In genomic region chr9:133676450-133676849, GRCh38 we compare ENCODE assay signal across 16 cellular contexts. TPM values are rescaled to one million over a fixed set of nuclear protein-coding genes. Genes with fewer than 3 reads are reported as not detected.
DNase-seq lines count a peak whose midpoint lies in the region; ATAC-seq, FAIRE-seq and TF ChIP-seq lines count a peak whose summit lies in the region.
"Had no signal": no experiment of that assay in that cellular context is flagged by ENCODE, and none has a peak within 500 bp of the region (broad histone marks: within the 10 kb centered on the region; RNA-seq: fewer than 3 reads in every experiment).

No MANE protein-coding gene starts in this region.

- no peak overlapping the region for H3K18ac ChIP-seq in IMR-90 (ENCODE audit: low read depth, low read length)

- no peak overlapping the region for H4K91ac ChIP-seq in IMR-90 (ENCODE audit: insufficient read depth, low read depth, low read length)

- no peak for DNase-seq in activated naive CD4-positive, alpha-beta T cell (lab: John Stamatoyannopoulos, UW)
- DNase-seq in IMR-90 (no peak), K562 (ENCODE audit: extremely low read depth in 1 of 4, low spot score in 3 of 4) (no peak), ureter (ENCODE audit: low spot score) (no peak)
- no peak for DNase-seq in naive thymus-derived CD4-positive, alpha-beta T cell
- DNase-seq: activated B cell treated with CpG ODN at 0.5 μM for 24 hours, left colon, NCI-H1417 treated with DMSO at 0.1 percent for 48 hours, NCI-H2171, NCI-H748 treated with DMSO at 0.1 percent for 48 hours, occipital lobe, sigmoid colon had no signal

- H3K4me3 Mint-ChIP-seq in activated naive CD4-positive, alpha-beta T cell treated with anti-CD3 and anti-CD28 coated beads, Interleukin-2, amount 50 U/mL, for 24 hours, result peak overlapping the region; percentile 44
- peak overlapping the region in 8 of 10 donors; percentile 26 to 76 (median 57) for H3K4me3 Mint-ChIP-seq in naive thymus-derived CD4-positive, alpha-beta T cell
- H3K4me3 Mint-ChIP-seq: activated B cell treated with CpG ODN at 0.5 μM for 24 hours had no signal

- TF ChIP-seq CTCF in IMR-90 (conservative IDR thresholded peaks at IDR 0.05; ENCODE audit: low read depth, low read length), result no peak
- no peak for TF ChIP-seq CTCF in K562 (IDR thresholded peaks at IDR 0.05 in 2 of 3, conservative IDR thresholded peaks at IDR 0.05 in 1 of 3; ENCODE audit: insufficient read depth in 2 of 3, low read depth in 1 of 3, low read length in 3 of 3)

- H2AK9ac ChIP-seq in IMR-90 (replicated peaks; ENCODE audit: low read depth, low read length, poor library complexity), result peak overlapping the region; percentile 70

- H3K4me3 ChIP-seq in IMR-90 (ENCODE audit: insufficient read depth, low read depth, low read length), result no peak overlapping the region
- no peak overlapping the region for H3K4me3 ChIP-seq in K562
- H3K4me3 ChIP-seq in naive thymus-derived CD4-positive, alpha-beta T cell (ENCODE audit: low read length), result no peak overlapping the region
- H3K4me3 ChIP-seq: sigmoid colon had no signal

- H3K23ac ChIP-seq in IMR-90 (ENCODE audit: low read depth, low read length), result no peak overlapping the region

- H4K5ac ChIP-seq in IMR-90 (ENCODE audit: low read depth, low read length), result no peak overlapping the region

- ATAC-seq in IMR-90 (ENCODE audit: low read depth), result no peak; the same call in 1 of the 2 replicates
- ATAC-seq in K562, result no peak
- ATAC-seq in naive thymus-derived CD4-positive, alpha-beta T cell, result no peak
- ATAC-seq in HG03139 (IDR thresholded peaks at IDR 0.05; ENCODE audit: unreplicated experiment), result no peak
- no peak for ATAC-seq in HG02840 (IDR thresholded peaks at IDR 0.05; ENCODE audit: low FRiP score, unreplicated experiment)
- ATAC-seq: left colon had no signal

- POLR2A ChIA-PET in IMR-90 (lab: Charles Lee; ENCODE audit: unreplicated experiment), result interaction anchor here (0.6 kb wide), 1 partner anchor 977 kb away, joined by 4 read pairs; no protein-coding TSS in a partner anchor
- POLR2A ChIA-PET in K562 (lab: Yijun Ruan, JAX), result interaction anchor here (1.1 kb wide), 1 partner anchor 12 kb away, joined by 4 read pairs; no protein-coding TSS in a partner anchor
- POLR2A ChIA-PET in naive thymus-derived CD4-positive, alpha-beta T cell (lab: Charles Lee), result interaction anchor here (1.2 to 18.3 kb wide), 7 partner anchors 10 to 39 kb away, joined by 4 to 448 read pairs (median 8); no protein-coding TSS in a partner anchor

- H3K4me1 ChIP-seq in IMR-90 (ENCODE audit: control insufficient read depth, insufficient read depth, low read length), result no peaks in the 10 kb centered on the region
- H3K4me1 ChIP-seq in K562 (replicated peaks in 1 of 2; ENCODE audit: control insufficient read depth in 2 of 2, insufficient read depth in 2 of 2, low read length in 2 of 2), result peaks cover 0 to 5% of the 10 kb centered on the region in 2 experiments; a peak in 2 of 5 replicates
- peaks cover 24 to 36% of the 10 kb centered on the region in 2 donors for H3K4me1 ChIP-seq in naive thymus-derived CD4-positive, alpha-beta T cell (ENCODE audit: control insufficient read depth in 2 of 2, insufficient read depth in 2 of 2, low read length in 2 of 2)

- H3K9me1 ChIP-seq in IMR-90 (ENCODE audit: insufficient read depth, low read length) (no peaks in the 10 kb centered on the region), K562 (ENCODE audit: control insufficient read depth, insufficient read depth, low read length) (no peaks in the 10 kb centered on the region)

- H3K9ac ChIP-seq in IMR-90 (ENCODE audit: low read depth, low read length) (no peak overlapping the region), K562 (ENCODE audit: insufficient read depth in 1 of 2, low read depth in 2 of 2, low read length in 2 of 2) (no peak overlapping the region)

- no peak overlapping the region for H2BK5ac ChIP-seq in IMR-90 (ENCODE audit: low read depth, low read length, poor library complexity, severe bottlenecking)

- H3K27me3 ChIP-seq in IMR-90 (ENCODE audit: control insufficient read depth, insufficient read depth, low read length) (no peaks in the 10 kb centered on the region; the same call in 1 of the 2 replicates), K562 (ENCODE audit: control insufficient read depth in 2 of 2, insufficient read depth in 2 of 2, low read length in 2 of 2) (peaks cover 39 to 82% of the 10 kb centered on the region in 2 experiments)
- H3K27me3 ChIP-seq in naive thymus-derived CD4-positive, alpha-beta T cell (ENCODE audit: control insufficient read depth in 2 of 2, insufficient read depth in 2 of 2, low read length in 2 of 2), result no peaks in the 10 kb centered on the region
- H3K27me3 ChIP-seq: sigmoid colon had no signal

- H3K4me2 ChIP-seq in IMR-90 (ENCODE audit: low read depth, low read length), result no peak overlapping the region
- no peak overlapping the region for H3K4me2 ChIP-seq in K562 (ENCODE audit: insufficient read depth, low read length)

- CTCF ChIA-PET in IMR-90 (lab: Yijun Ruan, JAX), result no interaction called here
- CTCF ChIA-PET in K562 (lab: Yijun Ruan, JAX; ENCODE audit: low intra/inter-chr PET ratio), result no interaction called here
- CTCF ChIA-PET in naive thymus-derived CD4-positive, alpha-beta T cell (lab: Charles Lee), result interaction anchor here (0.9 to 1.8 kb wide), 5 partner anchors 8 to 50 kb away, joined by 3 to 8 read pairs (median 5); no protein-coding TSS in a partner anchor

- H3K36me3 ChIP-seq in IMR-90 (ENCODE audit: control insufficient read depth, insufficient read depth, low read length), result no peaks in the 10 kb centered on the region
- H3K36me3 ChIP-seq in K562 (ENCODE audit: control insufficient read depth, insufficient read depth, low read length), result no peaks in the 10 kb centered on the region
- peaks cover 0 to 14% (median 0%) of the 10 kb centered on the region in 3 experiments for H3K36me3 ChIP-seq in naive thymus-derived CD4-positive, alpha-beta T cell (ENCODE audit: control insufficient read depth in 2 of 3, insufficient read depth in 3 of 3, low read length in 3 of 3)
- H3K36me3 ChIP-seq: sigmoid colon had no signal

- H3K79me2 ChIP-seq in K562 (ENCODE audit: control insufficient read depth, insufficient read depth, low read length), result no peaks in the 10 kb centered on the region

- H3K36me3 Mint-ChIP-seq in activated naive CD4-positive, alpha-beta T cell treated with anti-CD3 and anti-CD28 coated beads, Interleukin-2, amount 50 U/mL, for 24 hours, result no peaks in the 10 kb centered on the region
- H3K36me3 Mint-ChIP-seq in naive thymus-derived CD4-positive, alpha-beta T cell, result peaks cover 0 to 2% (median 0%) of the 10 kb centered on the region in 5 donors

- 58% methylated on average over 3 of the region's 10 CpGs; no CpG with 5 or more reads in 1 of the 2 experiments for WGBS in IMR-90 (ENCODE audit: extremely low coverage in 2 of 2, insufficient read length in 1 of 2), 2 experiments
- WGBS in K562 (ENCODE audit: insufficient coverage, low coverage, missing lambda C conversion rate), result 1% methylated on average over 10 of the region's 10 CpGs

- H3K27me3 Mint-ChIP-seq in activated naive CD4-positive, alpha-beta T cell treated with anti-CD3 and anti-CD28 coated beads, Interleukin-2, amount 50 U/mL, for 24 hours, result no peaks in the 10 kb centered on the region
- H3K27me3 Mint-ChIP-seq in naive thymus-derived CD4-positive, alpha-beta T cell, result no peaks in the 10 kb centered on the region
- H3K27me3 Mint-ChIP-seq: activated B cell treated with CpG ODN at 0.5 μM for 24 hours had no signal

- no peak overlapping the region for H2AFZ ChIP-seq in IMR-90 (replicated peaks; ENCODE audit: low read length, poor library complexity)
- no peak overlapping the region for H2AFZ ChIP-seq in K562 (ENCODE audit: low read depth, low read length)

- H4K20me1 ChIP-seq in IMR-90 (ENCODE audit: insufficient read depth, low read length), result no peaks in the 10 kb centered on the region
- peaks cover 8% of the 10 kb centered on the region; the same call in 1 of the 2 replicates for H4K20me1 ChIP-seq in K562 (replicated peaks; ENCODE audit: control insufficient read depth, insufficient read depth, low read length)

- no peak overlapping the region for H3K56ac ChIP-seq in IMR-90 (ENCODE audit: extremely low read depth, insufficient read depth, low read length)

- H3K4ac ChIP-seq in IMR-90 (ENCODE audit: low read depth, low read length), result no peak overlapping the region

- H3K14ac ChIP-seq in IMR-90 (replicated peaks; ENCODE audit: low read depth, low read length), result no peak overlapping the region

- H3K9me3 Mint-ChIP-seq in activated naive CD4-positive, alpha-beta T cell treated with anti-CD3 and anti-CD28 coated beads, Interleukin-2, amount 50 U/mL, for 24 hours, result no peaks in the 10 kb centered on the region
- H3K9me3 Mint-ChIP-seq in naive thymus-derived CD4-positive, alpha-beta T cell, result no peaks in the 10 kb centered on the region
- H3K9me3 Mint-ChIP-seq: activated B cell treated with CpG ODN at 0.5 μM for 24 hours had no signal

- H3K27ac Mint-ChIP-seq in activated naive CD4-positive, alpha-beta T cell treated with anti-CD3 and anti-CD28 coated beads, Interleukin-2, amount 50 U/mL, for 24 hours, result peak overlapping the region; percentile 90
- peak overlapping the region; percentile 88 to 100 (median 99) for H3K27ac Mint-ChIP-seq in naive thymus-derived CD4-positive, alpha-beta T cell
- H3K27ac Mint-ChIP-seq: activated B cell treated with CpG ODN at 0.5 μM for 24 hours had no signal

- H3K9me3 ChIP-seq in IMR-90 (ENCODE audit: control insufficient read depth, insufficient read depth, low read length) (no peaks in the 10 kb centered on the region), K562 (replicated peaks; ENCODE audit: control insufficient read depth, insufficient read depth, low read depth, low read length) (no peaks in the 10 kb centered on the region)
- H3K9me3 ChIP-seq in naive thymus-derived CD4-positive, alpha-beta T cell (ENCODE audit: control insufficient read depth in 2 of 3, low read length in 3 of 3), result no peaks in the 10 kb centered on the region
- H3K9me3 ChIP-seq: sigmoid colon had no signal

- H3K4me1 Mint-ChIP-seq in activated naive CD4-positive, alpha-beta T cell treated with anti-CD3 and anti-CD28 coated beads, Interleukin-2, amount 50 U/mL, for 24 hours, result peaks cover 50% of the 10 kb centered on the region
- H3K4me1 Mint-ChIP-seq in naive thymus-derived CD4-positive, alpha-beta T cell, result peaks cover 32 to 60% (median 43%) of the 10 kb centered on the region in 7 donors
- H3K4me1 Mint-ChIP-seq: activated B cell treated with CpG ODN at 0.5 μM for 24 hours had no signal

- H2BK20ac ChIP-seq in IMR-90 (ENCODE audit: low read depth, low read length), result no peak overlapping the region

- no peak for TF ChIP-seq POLR2A in IMR-90 (IDR thresholded peaks at IDR 0.05; ENCODE audit: low read depth, low read length)
- TF ChIP-seq POLR2A in K562 (conservative IDR thresholded peaks at IDR 0.05), result no peak

- no peak for FAIRE-seq in K562 (lab: Jason Lieb, UNC)

- H3K27ac ChIP-seq in IMR-90 (ENCODE audit: insufficient read depth, low read length), result no peak overlapping the region
- no peak overlapping the region for H3K27ac ChIP-seq in K562 (ENCODE audit: extremely low read depth, low read depth, low read length)
- H3K27ac ChIP-seq in naive thymus-derived CD4-positive, alpha-beta T cell (ENCODE audit: low read depth, low read length), result peak overlapping the region; percentile 84
- H3K27ac ChIP-seq: sigmoid colon had no signal

- BruUV-seq in IMR-90 (replicated peaks; lab: Mats Ljungman, UMichigan) (no TSS peak), K562 (replicated peaks; lab: Mats Ljungman, UMichigan) (no TSS peak)

- H2BK15ac ChIP-seq in IMR-90 (ENCODE audit: low read depth, low read length), result no peak overlapping the region

- no peak overlapping the region for H2AK5ac ChIP-seq in IMR-90 (ENCODE audit: low read depth, low read length)

- H4K8ac ChIP-seq in IMR-90 (ENCODE audit: low read depth in 2 of 2, low read length in 2 of 2), result no peak overlapping the region

- no peak overlapping the region for H2BK120ac ChIP-seq in IMR-90 (ENCODE audit: low read depth, low read length)

- no peaks in the 10 kb centered on the region for H3K79me1 ChIP-seq in IMR-90 (ENCODE audit: low read depth in 1 of 2, low read length in 2 of 2)

- in situ Hi-C loops in IMR-90 (cut with MboI; ENCODE audit: low sequenced_read_pairs) (no loop called here), K562 (cut with MboI) (no loop called here)

- no peak for TF ChIP-seq EP300 in K562 (IDR thresholded peaks at IDR 0.05; ENCODE audit: low read length)

- dilution Hi-C loops in IMR-90 (cut with HindIII; ENCODE audit: low sequenced_read_pairs, unreplicated experiment), result no loop called here

- no peak for TF ChIP-seq RAD21 in IMR-90 (IDR thresholded peaks at IDR 0.05; ENCODE audit: low read length)
- TF ChIP-seq RAD21 in K562 (CRISPR knock-in tag; conservative IDR thresholded peaks at IDR 0.05 in 1 of 2, IDR thresholded peaks at IDR 0.05 in 1 of 2), result no peak

- intact Hi-C loops in IMR-90 (cut with micrococcal nuclease) (no loop called here), K562 (cut with micrococcal nuclease) (no loop called here)
- intact Hi-C loops in naive thymus-derived CD4-positive, alpha-beta T cell (cut with micrococcal nuclease), result loop anchor here in 1 of 2 donors (2.0 kb wide), 1 partner anchor 56 kb away; no protein-coding TSS in a partner anchor

RNA-seq across cellular contexts. Expression of gene DBH, which starts 40.3 kb away (rescaled TPM):
- total RNA-seq in IMR-90 (2012; rRNA removed) (not detected in 2 replicates), K562 (2014; rRNA removed) (not detected in 2 replicates), K562 (2014; rRNA removed; fragmentation: Illumina TruSeq; extraction: Trizol) (not detected in 2 replicates), K562 (2015; rRNA removed; fragmentation: Illumina TruSeq; extraction: Trizol) (not detected in 2 replicates), K562 (2021) (not detected in 2 replicates), ureter (not detected)
- polyA plus RNA-seq in IMR-90 (2012; rRNA removed) (not detected in 2 replicates), K562 (2011; rRNA removed) (not detected in 2 replicates), K562 (2014; fragmentation: Illumina TruSeq; extraction: Trizol) (not detected in 2 replicates), K562 (2014; fragmentation: Nextera tagmentation; extraction: Ambion mirVana) (not detected), K562 (2014; rRNA removed) (not detected in 2 replicates)
- not detected in 2 replicates for polyA plus RNA-seq in IMR-90 (2012; cell fraction: cytosol; rRNA removed)
- not detected in 2 replicates for polyA plus RNA-seq in IMR-90 (2012; cell fraction: nucleus; rRNA removed; ENCODE audit: low replicate concordance)
- total RNA-seq in K562 (2011; cell fraction: chromatin; rRNA removed; ENCODE audit: low replicate concordance), result not detected in 2 replicates
- total RNA-seq in K562 (2011; cell fraction: nucleolus; rRNA removed), result not detected in 2 replicates
- total RNA-seq in K562 (2011; cell fraction: nucleoplasm; rRNA removed), result not detected in 2 replicates
- polyA plus RNA-seq in K562 (2011; cell fraction: cytosol; rRNA removed), result not detected in 2 replicates
- not detected in 2 replicates for polyA plus RNA-seq in K562 (2011; cell fraction: nucleus; rRNA removed)
- not detected in 2 replicates for polyA plus RNA-seq in K562 (2012)
- polyA minus RNA-seq in K562 (2011; rRNA and poly(A)+ RNA removed), result not detected in 2 replicates
- polyA minus RNA-seq in K562 (2011; cell fraction: cytosol; rRNA and poly(A)+ RNA removed), result not detected in 2 replicates
- polyA minus RNA-seq in K562 (2011; cell fraction: nucleus; rRNA and poly(A)+ RNA removed), result not detected in 2 replicates
- 1 to 10 TPM in 1 of 5 experiments, under 1 TPM in 3, not detected in 1; 0.08 to 1.2 (median 0.14) TPM for total RNA-seq in naive thymus-derived CD4-positive, alpha-beta T cell
- polyA plus RNA-seq in naive thymus-derived CD4-positive, alpha-beta T cell, result under 1 TPM; 0.14 to 0.38 TPM
- total RNA-seq: activated B cell treated with CpG ODN at 0.5 μM for 24 hours, G401, left colon, occipital lobe, sigmoid colon had no signal
